22 cellular contexts compared by ENCODE assay signal in the genomic region with DNA sequence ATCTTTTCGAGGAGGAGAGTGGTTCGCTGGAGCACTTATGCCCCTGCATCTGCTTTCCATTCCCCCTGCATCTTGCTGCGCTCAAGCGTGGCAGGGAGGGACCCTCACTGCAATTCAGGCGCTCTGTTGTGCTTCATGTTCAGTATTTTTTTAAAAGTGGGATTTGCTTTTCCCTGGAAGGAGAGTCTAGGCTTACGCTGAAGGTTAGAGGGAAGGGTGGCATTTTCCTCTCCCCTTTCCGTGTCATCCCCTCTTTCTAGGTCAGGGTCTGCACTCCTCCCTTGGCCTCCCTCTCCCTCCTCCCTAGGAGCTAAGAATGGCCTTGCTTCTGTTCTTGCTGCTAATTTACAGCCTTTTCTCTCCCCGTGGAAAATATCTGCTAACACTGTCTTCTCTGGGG.
DNase-seq lines count a peak whose midpoint lies in the region; ATAC-seq and TF ChIP-seq lines count a peak whose summit lies in the region.
"Had no signal": no experiment of that assay in that cellular context is flagged by ENCODE, and none has a peak within 500 bp of the region (broad histone marks: within the 10 kb centered on the region; RNA-seq: fewer than 3 reads in every experiment).

No MANE protein-coding gene starts in this region.

- no peaks in the 10 kb centered on the region for H3K9me3 ChIP-seq in CD4-positive, CD25-positive, alpha-beta regulatory T cell (ENCODE audit: control insufficient read depth in 2 of 2, low read length in 2 of 2)
- no peaks in the 10 kb centered on the region for H3K9me3 ChIP-seq in CD4-positive, alpha-beta T cell (ENCODE audit: control insufficient read depth, low read length)
- H3K9me3 ChIP-seq in naive thymus-derived CD4-positive, alpha-beta T cell (ENCODE audit: control insufficient read depth in 2 of 3, low read length in 3 of 3), result no peaks in the 10 kb centered on the region
- H3K9me3 ChIP-seq: body of pancreas, Caco-2, colonic mucosa, neutrophil, psoas muscle, stomach, upper lobe of right lung had no signal

- H3K27ac Mint-ChIP-seq in CD4-positive, CD25-positive, alpha-beta regulatory T cell, result peak overlapping the region in 1 of 3 donors; percentile 43
- H3K27ac Mint-ChIP-seq in CD4-positive, alpha-beta T cell, result peak overlapping the region; percentile 65
- no peak overlapping the region for H3K27ac Mint-ChIP-seq in T-cell
- peak overlapping the region; percentile 18 to 94 (median 82) for H3K27ac Mint-ChIP-seq in naive thymus-derived CD4-positive, alpha-beta T cell

- no peaks in the 10 kb centered on the region for H3K36me3 ChIP-seq in CD4-positive, CD25-positive, alpha-beta regulatory T cell (ENCODE audit: control insufficient read depth, insufficient read depth, low read length)
- H3K36me3 ChIP-seq in naive thymus-derived CD4-positive, alpha-beta T cell (ENCODE audit: control insufficient read depth in 2 of 3, insufficient read depth in 3 of 3, low read length in 3 of 3), result no peaks in the 10 kb centered on the region
- H3K36me3 ChIP-seq: colonic mucosa, neutrophil, stomach, upper lobe of right lung had no signal

- POLR2A ChIA-PET in CD4-positive, alpha-beta T cell (lab: Charles Lee), result interaction anchor here (0.7 to 6.0 kb wide), 5 partner anchors 10 to 79 kb away, joined by 3 to 31 read pairs (median 3); no protein-coding TSS in a partner anchor
- POLR2A ChIA-PET in T-cell (lab: Charles Lee), result interaction anchor here in 1 of 2 donors (1.1 kb wide), 2 partner anchors 10 to 15 kb away, joined by 3 to 4 read pairs; no protein-coding TSS in a partner anchor
- POLR2A ChIA-PET in naive thymus-derived CD4-positive, alpha-beta T cell (lab: Charles Lee), result interaction anchor here (0.6 to 2.1 kb wide), 12 partner anchors 10 to 233 kb away, joined by 3 to 8 read pairs (median 4); no protein-coding TSS in a partner anchor

- intact Hi-C loops in CD4-positive, alpha-beta T cell (cut with DNase I, micrococcal nuclease), result no loop called here
- intact Hi-C loops in naive thymus-derived CD4-positive, alpha-beta T cell (cut with micrococcal nuclease), result loop anchor here in 1 of 2 donors (1.0 to 5.0 kb wide), 4 partner anchors 8 to 141 kb away; no protein-coding TSS in a partner anchor

- CTCF ChIA-PET in CD4-positive, alpha-beta T cell (lab: Charles Lee), result no interaction called here
- CTCF ChIA-PET in T-cell (lab: Charles Lee), result interaction anchor here (0.7 kb wide), 2 partner anchors 55 to 399 kb away, joined by 3 read pairs; no protein-coding TSS in a partner anchor
- CTCF ChIA-PET in naive thymus-derived CD4-positive, alpha-beta T cell (lab: Charles Lee), result interaction anchor here (0.7 to 1.1 kb wide), 2 partner anchors 15 to 134 kb away, joined by 3 read pairs; no protein-coding TSS in a partner anchor

- peaks cover 7% of the 10 kb centered on the region for H3K4me1 ChIP-seq in CD4-positive, CD25-positive, alpha-beta regulatory T cell (ENCODE audit: control insufficient read depth, insufficient read depth, low read length, poor library complexity, severe bottlenecking)
- H3K4me1 ChIP-seq in naive thymus-derived CD4-positive, alpha-beta T cell (ENCODE audit: control insufficient read depth in 2 of 2, insufficient read depth in 2 of 2, low read length in 2 of 2), result peaks cover 9 to 24% of the 10 kb centered on the region in 2 donors
- H3K4me1 ChIP-seq: body of pancreas, Caco-2, colonic mucosa, psoas muscle, stomach, upper lobe of right lung had no signal

- H3K27ac ChIP-seq in CD4-positive, CD25-positive, alpha-beta regulatory T cell (ENCODE audit: insufficient read depth, low read length, poor library complexity, severe bottlenecking), result no peak overlapping the region
- no peak overlapping the region for H3K27ac ChIP-seq in CD4-positive, alpha-beta T cell (ENCODE audit: low read depth, low read length)
- no peak overlapping the region for H3K27ac ChIP-seq in naive thymus-derived CD4-positive, alpha-beta T cell (ENCODE audit: low read depth, low read length)
- H3K27ac ChIP-seq: body of pancreas, colonic mucosa, neutrophil, psoas muscle, skin epidermis, stomach, upper lobe of right lung had no signal

- peaks cover 3% of the 10 kb centered on the region for H3K36me3 Mint-ChIP-seq in CD4-positive, CD25-positive, alpha-beta regulatory T cell
- no peaks in the 10 kb centered on the region for H3K36me3 Mint-ChIP-seq in CD4-positive, alpha-beta T cell (ENCODE audit: low read depth)
- H3K36me3 Mint-ChIP-seq in T-cell, result no peaks in the 10 kb centered on the region
- peaks cover 0 to 9% (median 0%) of the 10 kb centered on the region in 5 donors for H3K36me3 Mint-ChIP-seq in naive thymus-derived CD4-positive, alpha-beta T cell

- peaks cover 28% of the 10 kb centered on the region for H3K27me3 Mint-ChIP-seq in CD4-positive, CD25-positive, alpha-beta regulatory T cell
- H3K27me3 Mint-ChIP-seq in CD4-positive, alpha-beta T cell, result no peaks in the 10 kb centered on the region
- peaks cover 0 to 3% of the 10 kb centered on the region in 2 donors for H3K27me3 Mint-ChIP-seq in T-cell
- H3K27me3 Mint-ChIP-seq in naive thymus-derived CD4-positive, alpha-beta T cell, result peaks cover 0 to 45% (median 4%) of the 10 kb centered on the region in 5 donors

- H3K27me3 ChIP-seq in CD4-positive, CD25-positive, alpha-beta regulatory T cell (ENCODE audit: control insufficient read depth, insufficient read depth, low read length), result no peaks in the 10 kb centered on the region
- no peaks in the 10 kb centered on the region for H3K27me3 ChIP-seq in CD4-positive, alpha-beta T cell (ENCODE audit: control insufficient read depth, insufficient read depth, low read length)
- H3K27me3 ChIP-seq in naive thymus-derived CD4-positive, alpha-beta T cell (ENCODE audit: control insufficient read depth in 2 of 2, insufficient read depth in 2 of 2, low read length in 2 of 2), result no peaks in the 10 kb centered on the region
- H3K27me3 ChIP-seq: body of pancreas, colonic mucosa, neutrophil had no signal

- TF ChIP-seq CTCF in CD4-positive, alpha-beta T cell (IDR thresholded peaks at IDR 0.05), result no peak

- no peak for ATAC-seq in CD4-positive, CD25-positive, alpha-beta regulatory T cell (ENCODE audit: low read depth in 2 of 2)
- no peak for ATAC-seq in CD4-positive, alpha-beta T cell (ENCODE audit: poor library complexity)
- no peak for ATAC-seq in T-cell (replicated peaks in 1 of 4)
- no peak for ATAC-seq in naive thymus-derived CD4-positive, alpha-beta T cell
- ATAC-seq: body of pancreas, left colon, psoas muscle, upper lobe of right lung had no signal

- H3K4me3 Mint-ChIP-seq in CD4-positive, CD25-positive, alpha-beta regulatory T cell, result peak overlapping the region in 2 of 4 donors; percentile 7 to 41
- peak overlapping the region; percentile 69 for H3K4me3 Mint-ChIP-seq in CD4-positive, alpha-beta T cell
- H3K4me3 Mint-ChIP-seq in T-cell, result peak overlapping the region in 2 of 3 donors; percentile 78 to 83
- H3K4me3 Mint-ChIP-seq in naive thymus-derived CD4-positive, alpha-beta T cell, result peak overlapping the region; percentile 74 to 94 (median 89)

- peaks cover 0 to 2% (median 0%) of the 10 kb centered on the region in 7 donors for H3K9me3 Mint-ChIP-seq in CD4-positive, CD25-positive, alpha-beta regulatory T cell
- H3K9me3 Mint-ChIP-seq in CD4-positive, alpha-beta T cell, result no peaks in the 10 kb centered on the region
- no peaks in the 10 kb centered on the region for H3K9me3 Mint-ChIP-seq in T-cell
- H3K9me3 Mint-ChIP-seq in naive thymus-derived CD4-positive, alpha-beta T cell, result no peaks in the 10 kb centered on the region

- H3K4me1 Mint-ChIP-seq in CD4-positive, CD25-positive, alpha-beta regulatory T cell, result peaks cover 5 to 30% (median 10%) of the 10 kb centered on the region in 4 donors
- peaks cover 51% of the 10 kb centered on the region for H3K4me1 Mint-ChIP-seq in CD4-positive, alpha-beta T cell (ENCODE audit: low read depth)
- peaks cover 48 to 61% (median 48%) of the 10 kb centered on the region in 3 donors for H3K4me1 Mint-ChIP-seq in T-cell
- H3K4me1 Mint-ChIP-seq in naive thymus-derived CD4-positive, alpha-beta T cell, result peaks cover 34 to 85% (median 58%) of the 10 kb centered on the region in 7 donors

- DNase-seq in CD4-positive, CD25-positive, alpha-beta regulatory T cell, result no peak
- DNase-seq in CD4-positive, alpha-beta T cell, result no peak
- DNase-seq in T-cell (no peak), AML-193 (lab: John Stamatoyannopoulos, UW) (no peak), erythroblast (lab: John Stamatoyannopoulos, UW) (no peak), NCI-H2081 (lab: John Stamatoyannopoulos, UW) (no peak)
- DNase-seq in naive thymus-derived CD4-positive, alpha-beta T cell, result no peak
- DNase-seq: body of pancreas, Caco-2, colonic mucosa, HCEC 1CT, head of caudate nucleus, left colon, NCI-H524 treated with DMSO at 0.1 percent for 48 hours, OCI-M1, psoas muscle, Right ventricle myocardium superior, stomach, SW 1271, upper lobe of right lung had no signal

- TF ChIP-seq POLR2A in erythroblast (IDR thresholded peaks at IDR 0.05; ENCODE audit: low read length), result no peak

- peak overlapping the region; percentile 4 for H3K4me3 ChIP-seq in CD4-positive, CD25-positive, alpha-beta regulatory T cell (ENCODE audit: low read depth, low read length)
- peak overlapping the region; percentile 33 for H3K4me3 ChIP-seq in naive thymus-derived CD4-positive, alpha-beta T cell (ENCODE audit: low read length)
- H3K4me3 ChIP-seq: body of pancreas, colonic mucosa, psoas muscle, skin epidermis, stomach, upper lobe of right lung had no signal

Comparison
In these comparisons a context has a peak if more than half of its experiments do, and no peak if none do; other contexts are left out.
1. H3K27ac Mint-ChIP-seq: peak in CD4-positive, alpha-beta T cell (single experiment) and naive thymus-derived CD4-positive, alpha-beta T cell (9 of 9); none in T-cell (0 of 2).